In genomic region chr12:42255875-42256261, GRCh38 we compare ENCODE assay signal across 28 cellular contexts.
"Had no signal": no experiment of that assay in that cellular context is flagged by ENCODE, and none has a peak within 500 bp of the region (broad histone marks: within the 10 kb centered on the region; RNA-seq: fewer than 3 reads in every experiment).

No MANE protein-coding gene starts in this region.

- H3K27me3 ChIP-seq: esophagus squamous epithelium, heart right ventricle, left lung, neutrophil, pancreas, right lobe of liver, suprapubic skin, transverse colon, upper lobe of right lung, uterus had no signal

- H3K27ac ChIP-seq: coronary artery, esophagus squamous epithelium, heart right ventricle, left lung, neutrophil, pancreas, right lobe of liver, suprapubic skin, transverse colon, upper lobe of right lung, uterus had no signal

- DNase-seq: dermis blood vessel endothelial cell; effector memory CD8-positive, alpha-beta T cell; erythroblast; esophagus squamous epithelium; foreskin melanocyte; glutamatergic neuron; heart right ventricle; hippocampal formation; left cardiac atrium; left lung; mesenchymal stem cell; mucosa of descending colon; naive B cell; pancreas; right lobe of liver; small intestine; stimulated activated CD4-positive, alpha-beta T cell treated with anti-CD3 and anti-CD28 coated beads, Interleukin-15, amount 100 ng/mL, for 24 hours; stimulated activated CD4-positive, alpha-beta T cell treated with anti-CD3 and anti-CD28 coated beads, Interleukin-2, amount 100 ng/mL, for 48 hours; stimulated activated naive CD4-positive, alpha-beta T cell treated with Interleukin-2 at 50 U/mL for 16 hours; transverse colon; upper lobe of right lung; uterus had no signal

- H3K4me1 ChIP-seq: heart right ventricle, left lung, pancreas, right lobe of liver, suprapubic skin, transverse colon, upper lobe of right lung, uterus had no signal

- H3K4me3 Mint-ChIP-seq: effector memory CD8-positive, alpha-beta T cell; mesothelial cell of epicardium; naive B cell; natural killer cell treated with Interleukin-12 subunit alpha and Interleukin-12 subunit beta and Interleukin-15 and Interleukin-18, amount 100 ng/mL, for 72 hours; neural crest cell had no signal

- H3K9me3 ChIP-seq: esophagus squamous epithelium, left lung, mucosa of descending colon, neutrophil, pancreas, right lobe of liver, suprapubic skin, transverse colon, upper lobe of right lung, uterus had no signal

- H3K27ac Mint-ChIP-seq: effector memory CD8-positive, alpha-beta T cell; mesothelial cell of epicardium; naive B cell; natural killer cell treated with Interleukin-12 subunit alpha and Interleukin-12 subunit beta and Interleukin-15 and Interleukin-18, amount 100 ng/mL, for 72 hours had no signal

- H3K9me3 Mint-ChIP-seq: effector memory CD8-positive, alpha-beta T cell; natural killer cell treated with Interleukin-12 subunit alpha and Interleukin-12 subunit beta and Interleukin-15 and Interleukin-18, amount 100 ng/mL, for 72 hours had no signal

- H3K4me1 Mint-ChIP-seq: mesothelial cell of epicardium, naive B cell, neural crest cell had no signal

- H3K36me3 Mint-ChIP-seq: natural killer cell treated with Interleukin-12 subunit alpha and Interleukin-12 subunit beta and Interleukin-15 and Interleukin-18, amount 100 ng/mL, for 72 hours had no signal

- H3K4me3 ChIP-seq: coronary artery, esophagus squamous epithelium, heart right ventricle, left lung, mucosa of descending colon, pancreas, right lobe of liver, suprapubic skin, transverse colon, upper lobe of right lung, uterus had no signal

- ATAC-seq: effector memory CD8-positive, alpha-beta T cell; heart right ventricle; left cardiac atrium; left lung; mucosa of descending colon; natural killer cell treated with Interleukin-12 subunit alpha and Interleukin-12 subunit beta and Interleukin-15 and Interleukin-18, amount 100 ng/mL, for 72 hours; pancreas; upper lobe of right lung had no signal

- H3K36me3 ChIP-seq: esophagus squamous epithelium, heart right ventricle, left lung, neutrophil, pancreas, right lobe of liver, suprapubic skin, transverse colon, upper lobe of right lung, uterus had no signal

- H3K27me3 Mint-ChIP-seq: effector memory CD8-positive, alpha-beta T cell had no signal
